12 cellular contexts compared by ENCODE assay signal in genomic region chr13:65613004-65613403, GRCh38.
A peak's percentile ranks its signal among the peaks of the same experiment; 100 is the strongest.
DNase-seq lines count a peak whose midpoint lies in the region; ATAC-seq and TF ChIP-seq lines count a peak whose summit lies in the region.
"Had no signal": no experiment of that assay in that cellular context is flagged by ENCODE, and none has a peak within 500 bp of the region (broad histone marks: within the 10 kb centered on the region; RNA-seq: fewer than 3 reads in every experiment).

No MANE protein-coding gene starts in this region.

- TF ChIP-seq EP300 in transverse colon (IDR thresholded peaks at IDR 0.05; ENCODE audit: low read depth) = no peak

- peaks cover 1% of the 10 kb centered on the region for H3K9me3 Mint-ChIP-seq in endodermal cell
- H3K9me3 Mint-ChIP-seq in naive thymus-derived CD8-positive, alpha-beta T cell = peaks cover 0 to 23% (median 10%) of the 10 kb centered on the region in 9 donors

- H3K27ac ChIP-seq in 22Rv1 (no peak overlapping the region), endodermal cell (ENCODE audit: low read depth, low read length) (no peak overlapping the region), transverse colon (no peak overlapping the region), thyroid gland (no peak overlapping the region)
- H3K27ac ChIP-seq: tibial artery had no signal

- H2AFZ ChIP-seq in Loucy (ENCODE audit: low read length) = no peak overlapping the region

- H3F3A ChIP-seq in Loucy (ENCODE audit: low read depth) = no peaks in the 10 kb centered on the region

- H3K36me3 ChIP-seq in Loucy (ENCODE audit: insufficient read depth, low read length) = no peaks in the 10 kb centered on the region
- no peaks in the 10 kb centered on the region for H3K36me3 ChIP-seq in endodermal cell (ENCODE audit: control insufficient read depth, insufficient read depth, low read length)
- no peaks in the 10 kb centered on the region for H3K36me3 ChIP-seq in transverse colon
- no peaks in the 10 kb centered on the region for H3K36me3 ChIP-seq in thyroid gland
- H3K36me3 ChIP-seq: tibial artery had no signal

- no peaks in the 10 kb centered on the region for H3K79me2 ChIP-seq in Loucy (ENCODE audit: insufficient read depth, low read length)

- no peak overlapping the region for H3K4me3 Mint-ChIP-seq in endodermal cell
- no peak overlapping the region for H3K4me3 Mint-ChIP-seq in naive thymus-derived CD8-positive, alpha-beta T cell

- no peak overlapping the region for H3K27ac Mint-ChIP-seq in endodermal cell
- H3K27ac Mint-ChIP-seq in naive thymus-derived CD8-positive, alpha-beta T cell = no peak overlapping the region

- no peaks in the 10 kb centered on the region for H3K27me3 Mint-ChIP-seq in endodermal cell (ENCODE audit: insufficient read depth)
- no peaks in the 10 kb centered on the region for H3K27me3 Mint-ChIP-seq in naive thymus-derived CD8-positive, alpha-beta T cell

- no peaks in the 10 kb centered on the region for H3K36me3 Mint-ChIP-seq in endodermal cell (ENCODE audit: low read depth)
- H3K36me3 Mint-ChIP-seq in naive thymus-derived CD8-positive, alpha-beta T cell = no peaks in the 10 kb centered on the region

- peak; percentile 68 for TF ChIP-seq CTCF in 22Rv1 (IDR thresholded peaks at IDR 0.05)
- peak; percentile 35 for TF ChIP-seq CTCF in GM13977 (IDR thresholded peaks at IDR 0.05; ENCODE audit: extremely low read depth, insufficient read depth, missing control alignments)
- TF ChIP-seq CTCF in Loucy (conservative IDR thresholded peaks at IDR 0.05; ENCODE audit: low read length) = peak; percentile 66
- TF ChIP-seq CTCF in endodermal cell (conservative IDR thresholded peaks at IDR 0.05) = peak; percentile 80
- no peak for TF ChIP-seq CTCF in transverse colon (IDR thresholded peaks at IDR 0.05)
- TF ChIP-seq CTCF in thyroid gland (IDR thresholded peaks at IDR 0.05) = no peak

- no peaks in the 10 kb centered on the region for H3K4me1 Mint-ChIP-seq in endodermal cell
- no peaks in the 10 kb centered on the region for H3K4me1 Mint-ChIP-seq in naive thymus-derived CD8-positive, alpha-beta T cell

- ATAC-seq in naive thymus-derived CD8-positive, alpha-beta T cell = no peak

- H3K9ac ChIP-seq in Loucy (ENCODE audit: low read depth, low read length, poor library complexity, severe bottlenecking) = no peak overlapping the region
- H3K9ac ChIP-seq in endodermal cell (ENCODE audit: extremely low read depth, low read length, poor library complexity, severe bottlenecking) = no peak overlapping the region

- H3K27me3 ChIP-seq in Loucy (ENCODE audit: insufficient read depth, low read length, poor library complexity, severe bottlenecking) (no peaks in the 10 kb centered on the region), endodermal cell (ENCODE audit: control insufficient read depth, insufficient read depth, low read length, poor library complexity, severe bottlenecking) (no peaks in the 10 kb centered on the region), transverse colon (no peaks in the 10 kb centered on the region), thyroid gland (no peaks in the 10 kb centered on the region)
- H3K27me3 ChIP-seq: tibial artery had no signal

- 78% methylated on average over 2 of the region's 2 CpGs; no CpG with 5 or more reads in 1 of the 2 experiments for WGBS in endodermal cell (ENCODE audit: insufficient coverage in 1 of 2, insufficient read length in 1 of 2), 2 experiments
- 38 to 57% methylated on average over 1 to 2 of the region's 2 CpGs for WGBS in transverse colon (ENCODE audit: low coverage in 1 of 2), 2 donors
- 77 to 79% methylated on average over 2 of the region's 2 CpGs for WGBS in thyroid gland, 2 donors

- POLR2A ChIA-PET in naive thymus-derived CD8-positive, alpha-beta T cell (lab: Charles Lee) = no interaction called here

- H3K4me1 ChIP-seq in Loucy (ENCODE audit: insufficient read depth, low read length, poor library complexity, severe bottlenecking) (peaks cover 9% of the 10 kb centered on the region), endodermal cell (ENCODE audit: control insufficient read depth, insufficient read depth, low read length) (no peaks in the 10 kb centered on the region), transverse colon (no peaks in the 10 kb centered on the region), thyroid gland (no peaks in the 10 kb centered on the region)
- H3K4me1 ChIP-seq: tibial artery had no signal

- no peak overlapping the region for H3K4me3 ChIP-seq in Loucy (ENCODE audit: low read length, poor library complexity, severe bottlenecking)
- H3K4me3 ChIP-seq in endodermal cell (ENCODE audit: low read length) = no peak overlapping the region
- H3K4me3 ChIP-seq in transverse colon = no peak overlapping the region
- H3K4me3 ChIP-seq in thyroid gland (replicated peaks in 1 of 3) = no peak overlapping the region
- H3K4me3 ChIP-seq: tibial artery had no signal

- DNase-seq in GM13977 (ENCODE audit: low spot score) (no peak), endodermal cell (peak; percentile 64), transverse colon (no peak), thyroid gland (no peak), islet precursor cell (no peak)
- DNase-seq in naive thymus-derived CD8-positive, alpha-beta T cell = no peak
- DNase-seq: activated T-cell treated with anti-CD3 and anti-CD28 coated beads, Interleukin-2, amount 50 U/mL, for 1 hour; EL; Right ventricle myocardium superior; tibial artery had no signal

- in situ Hi-C loops in GM13977 (cut with MboI; ENCODE audit: low pct_unique_long_range_greater_than_20kb, low sequenced_read_pairs, unreplicated experiment) (no loop called here), transverse colon (cut with MboI; ENCODE audit: low pct_ligation_motif_present in 1 of 4, low pct_unique_long_range_greater_than_20kb in 1 of 4, low sequenced_read_pairs in 3 of 4) (no loop called here)

- H3K4me2 ChIP-seq in Loucy (ENCODE audit: low read depth, low read length, poor library complexity, severe bottlenecking) = no peak overlapping the region

- H3K9me3 ChIP-seq in Loucy (ENCODE audit: insufficient read depth, low read depth, low read length) (no peaks in the 10 kb centered on the region), endodermal cell (ENCODE audit: control insufficient read depth, low read length) (no peaks in the 10 kb centered on the region), transverse colon (no peaks in the 10 kb centered on the region), thyroid gland (no peaks in the 10 kb centered on the region)
- H3K9me3 ChIP-seq: tibial artery had no signal

- intact Hi-C loops in transverse colon (cut with DNase I; ENCODE audit: low total_unique reads) (no loop called here), thyroid gland (cut with DNase I) (no loop called here)

- TF ChIP-seq POLR2A in transverse colon (IDR thresholded peaks at IDR 0.05) (no peak), thyroid gland (IDR thresholded peaks at IDR 0.05) (no peak)

- H3K9me2 ChIP-seq in Loucy (replicated peaks; ENCODE audit: low read depth, low read length) = no peaks in the 10 kb centered on the region

- no peaks in the 10 kb centered on the region for H4K20me1 ChIP-seq in Loucy (ENCODE audit: insufficient read depth, low read length, poor library complexity, severe bottlenecking)

Comparison
In these comparisons a context has a peak if more than half of its experiments do, and no peak if none do; other contexts are left out.
1. CTCF ChIP-seq: peak in 22Rv1 (single experiment), GM13977 (single experiment), Loucy (single experiment) and endodermal cell (single experiment); none in transverse colon (0 of 5) and thyroid gland (0 of 6).